Comparison of ENCODE assay signal across 22 cellular contexts in the genomic region with DNA sequence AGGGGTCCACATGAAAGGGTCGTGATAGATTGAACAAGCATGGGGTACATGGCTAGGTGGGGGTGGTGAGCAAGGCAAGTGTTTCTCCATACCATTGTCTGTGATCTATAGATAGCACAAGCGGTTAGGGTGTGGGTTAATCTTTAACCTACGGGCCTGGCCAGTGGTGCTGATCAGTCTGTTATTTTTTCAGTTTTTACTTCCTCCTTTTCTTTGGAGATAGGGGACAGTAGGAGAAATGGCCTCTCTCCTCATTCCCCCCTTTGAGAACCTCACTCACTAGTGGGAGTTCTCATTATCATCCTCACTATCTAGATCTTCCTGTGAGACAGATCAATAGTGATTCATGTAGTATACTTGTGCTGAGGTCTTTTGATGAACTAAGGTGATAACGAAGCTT.
"Had no signal": no experiment of that assay in that cellular context is flagged by ENCODE, and none has a peak within 500 bp of the region (broad histone marks: within the 10 kb centered on the region; RNA-seq: fewer than 3 reads in every experiment).

No MANE protein-coding gene starts in this region.

- H3K4me1 Mint-ChIP-seq: activated naive CD8-positive, alpha-beta T cell treated with anti-CD3 and anti-CD28 coated beads, Interleukin-2, amount 10 ng/mL, durations not matched to agents 7 days and 5 days; activated T-helper 17 cell treated with anti-CD3 and anti-CD28 coated beads, Interleukin-2, amount 50 U/mL, for 72 hours; natural killer cell had no signal

- H3K27me3 Mint-ChIP-seq: activated CD4-positive, alpha-beta T cell treated with anti-CD3 and anti-CD28 coated beads, Interleukin-2, amount 10 ng/mL, durations not matched to agents 24 days and 14 days; activated CD8-positive, alpha-beta T cell treated with anti-CD3 and anti-CD28 coated beads for 36 hours; activated naive CD8-positive, alpha-beta T cell treated with anti-CD3 and anti-CD28 coated beads, Interleukin-2, amount 10 ng/mL, durations not matched to agents 7 days and 5 days; activated T-helper 17 cell treated with anti-CD3 and anti-CD28 coated beads, Interleukin-2, amount 50 U/mL, for 72 hours had no signal

- H3K27ac Mint-ChIP-seq: activated CD4-positive, alpha-beta T cell treated with anti-CD3 and anti-CD28 coated beads, Interleukin-2, amount 10 ng/mL, durations not matched to agents 24 days and 14 days; activated CD8-positive, alpha-beta T cell treated with anti-CD3 and anti-CD28 coated beads for 36 hours; activated naive CD8-positive, alpha-beta T cell treated with anti-CD3 and anti-CD28 coated beads, Interleukin-2, amount 10 ng/mL, durations not matched to agents 7 days and 5 days; activated T-helper 17 cell treated with anti-CD3 and anti-CD28 coated beads, Interleukin-2, amount 50 U/mL, for 72 hours; natural killer cell; T-helper 2 cell treated with Interferon-gamma antibody and Interleukin-4, amounts not matched to agents 5 μg/mL and 100 μg/mL, for 36 hours had no signal

- ATAC-seq: activated CD8-positive, alpha-beta T cell treated with anti-CD3 and anti-CD28 coated beads for 36 hours; activated T-helper 17 cell treated with anti-CD3 and anti-CD28 coated beads, Interleukin-2, amount 50 U/mL, for 72 hours; foreskin keratinocyte; lower lobe of right lung; natural killer cell; psoas muscle; right cardiac atrium had no signal

- H3K9me3 Mint-ChIP-seq: activated CD4-positive, alpha-beta T cell treated with anti-CD3 and anti-CD28 coated beads, Interleukin-2, amount 10 ng/mL, durations not matched to agents 24 days and 14 days; activated T-helper 17 cell treated with anti-CD3 and anti-CD28 coated beads, Interleukin-2, amount 50 U/mL, for 72 hours had no signal

- DNase-seq: activated CD4-positive, alpha-beta T cell treated with anti-CD3 and anti-CD28 coated beads, Interleukin-2, amount 10 ng/mL, durations not matched to agents 24 days and 14 days; activated CD8-positive, alpha-beta T cell treated with anti-CD3 and anti-CD28 coated beads for 36 hours; activated naive CD4-positive, alpha-beta T cell; activated naive CD8-positive, alpha-beta T cell treated with anti-CD3 and anti-CD28 coated beads, Interleukin-2, amount 10 ng/mL, durations not matched to agents 7 days and 5 days; activated T-cell treated with anti-CD3 and anti-CD28 coated beads, Interleukin-2, amount 50 U/mL, for 1 hour; amygdala; dorsolateral prefrontal cortex; glutamatergic neuron; hippocampal formation; islet precursor cell; lower lobe of right lung; natural killer cell; ovary; psoas muscle; right cardiac atrium; stimulated activated CD4-positive, alpha-beta T cell treated with anti-CD3 and anti-CD28 coated beads, Interleukin-2, amount 100 ng/mL, for 24 hours; stimulated activated naive CD4-positive, alpha-beta T cell treated with Interleukin-2 at 50 U/mL for 16 hours; substantia nigra; tibial artery had no signal

- H3K4me3 Mint-ChIP-seq: activated CD4-positive, alpha-beta T cell treated with anti-CD3 and anti-CD28 coated beads, Interleukin-2, amount 10 ng/mL, durations not matched to agents 24 days and 14 days; activated CD8-positive, alpha-beta T cell treated with anti-CD3 and anti-CD28 coated beads for 36 hours; activated naive CD8-positive, alpha-beta T cell treated with anti-CD3 and anti-CD28 coated beads, Interleukin-2, amount 10 ng/mL, durations not matched to agents 7 days and 5 days; activated T-helper 17 cell treated with anti-CD3 and anti-CD28 coated beads, Interleukin-2, amount 50 U/mL, for 72 hours; natural killer cell; T-helper 2 cell treated with Interferon-gamma antibody and Interleukin-4, amounts not matched to agents 5 μg/mL and 100 μg/mL, for 36 hours had no signal
